In the genomic region with DNA sequence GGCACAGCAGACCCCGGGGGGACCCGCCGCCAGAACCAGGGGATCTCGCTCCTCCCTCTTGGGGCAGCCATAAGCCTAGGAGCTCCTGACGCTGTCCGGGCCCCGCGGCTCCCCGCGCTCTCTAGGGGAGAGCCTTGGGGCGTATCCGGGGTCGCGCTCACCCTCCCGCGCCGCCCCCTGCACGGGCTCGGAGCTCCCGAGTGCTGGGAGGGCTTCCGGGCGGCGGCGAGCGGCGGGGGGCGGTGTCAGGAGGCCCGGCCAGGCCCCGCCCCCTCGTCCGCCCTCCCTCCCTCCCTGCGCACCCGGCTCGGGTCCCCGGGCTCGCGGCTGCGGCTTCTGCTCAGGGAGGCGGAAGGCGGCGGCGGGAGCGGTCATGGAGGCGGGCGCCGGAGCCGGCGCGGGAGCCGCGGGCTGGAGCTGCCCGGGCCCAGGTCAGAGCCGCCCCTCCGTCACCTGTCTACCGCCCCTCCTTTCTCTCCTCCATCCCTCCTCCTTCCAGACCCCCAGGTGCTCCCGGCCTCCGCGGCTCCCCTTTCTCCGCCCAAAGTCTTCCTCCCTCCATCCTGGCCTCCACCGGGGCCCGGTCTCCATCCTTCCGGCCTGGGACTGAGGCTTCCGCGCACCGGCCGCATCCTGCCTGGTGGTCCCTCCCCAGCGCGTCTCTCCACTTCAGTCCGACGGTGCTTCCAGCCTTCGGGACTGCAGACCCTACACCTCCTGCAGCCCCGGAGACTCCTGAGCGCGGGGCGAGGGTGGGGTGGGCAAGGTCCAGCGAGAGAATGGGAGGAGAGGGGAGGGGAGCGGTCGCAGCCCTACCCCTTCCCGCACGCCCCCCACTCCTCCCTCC, we compare ENCODE assay signal across 1 cellular context.
TF ChIP-seq lines count a peak whose summit lies in the region.

No MANE protein-coding gene starts in this region.

TF ChIP-seq in H1, 55 proteins besides CTCF, POLR2A, EP300 and RAD21:
- no peak for TF ChIP-seq CBX8 (IDR thresholded peaks at IDR 0.05; ENCODE audit: borderline replicate concordance, low read depth, low read length)
- TF ChIP-seq TAF7 (optimal IDR thresholded peaks at IDR 0.05; ENCODE audit: borderline replicate concordance, low read depth, low read length) = peak; percentile 42
- TF ChIP-seq BACH1 (IDR thresholded peaks at IDR 0.05; ENCODE audit: low read length) = no peak
- no peak for TF ChIP-seq TBP (IDR thresholded peaks at IDR 0.05; ENCODE audit: low read depth, low read length)
- no peak for TF ChIP-seq CBX5 (IDR thresholded peaks at IDR 0.05; ENCODE audit: low read depth, low read length)
- TF ChIP-seq POLR2AphosphoS5 (IDR thresholded peaks at IDR 0.05; ENCODE audit: low read depth, low read length) = no peak
- no peak for TF ChIP-seq TCF12 (IDR thresholded peaks at IDR 0.05; ENCODE audit: low read depth, low read length)
- TF ChIP-seq RXRA (IDR thresholded peaks at IDR 0.05; ENCODE audit: insufficient read depth, low read depth, low read length) = no peak
- no peak for TF ChIP-seq NANOG (IDR thresholded peaks at IDR 0.05; ENCODE audit: insufficient read depth, low read depth, low read length, poor library complexity, severe bottlenecking)
- peak; percentile 35; the same call in 1 of the 2 replicates for TF ChIP-seq KDM1A (IDR thresholded peaks at IDR 0.05; ENCODE audit: borderline replicate concordance, low read length)
- TF ChIP-seq RNF2 (IDR thresholded peaks at IDR 0.05; ENCODE audit: borderline replicate concordance, low read depth, low read length, missing control alignments, poor library complexity, severe bottlenecking) = no peak
- no peak for TF ChIP-seq CTBP2 (IDR thresholded peaks at IDR 0.05; ENCODE audit: borderline replicate concordance, insufficient read depth, insufficient read length, low read length)
- TF ChIP-seq HDAC2 (IDR thresholded peaks at IDR 0.05; ENCODE audit: borderline replicate concordance in 1 of 2, low read depth in 2 of 2, low read length in 2 of 2) = no peak
- TF ChIP-seq ZNF274 (IDR thresholded peaks at IDR 0.05; ENCODE audit: borderline replicate concordance, extremely low read depth, low read length) = no peak
- TF ChIP-seq CREB1 (IDR thresholded peaks at IDR 0.05) = no peak
- TF ChIP-seq, protein P1, sequence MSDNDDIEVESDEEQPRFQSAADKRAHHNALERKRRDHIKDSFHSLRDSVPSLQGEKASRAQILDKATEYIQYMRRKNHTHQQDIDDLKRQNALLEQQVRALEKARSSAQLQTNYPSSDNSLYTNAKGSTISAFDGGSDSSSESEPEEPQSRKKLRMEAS (IDR thresholded peaks at IDR 0.05) = no peak
- no peak; the same call in 1 of the 2 replicates for TF ChIP-seq PHF8 (conservative IDR thresholded peaks at IDR 0.05; ENCODE audit: low read depth, low read length)
- TF ChIP-seq SRF (IDR thresholded peaks at IDR 0.05; ENCODE audit: low read depth, low read length) = no peak
- TF ChIP-seq FOSL1 (IDR thresholded peaks at IDR 0.05; ENCODE audit: insufficient read depth, low read depth, low read length) = no peak
- TF ChIP-seq, protein P2, sequence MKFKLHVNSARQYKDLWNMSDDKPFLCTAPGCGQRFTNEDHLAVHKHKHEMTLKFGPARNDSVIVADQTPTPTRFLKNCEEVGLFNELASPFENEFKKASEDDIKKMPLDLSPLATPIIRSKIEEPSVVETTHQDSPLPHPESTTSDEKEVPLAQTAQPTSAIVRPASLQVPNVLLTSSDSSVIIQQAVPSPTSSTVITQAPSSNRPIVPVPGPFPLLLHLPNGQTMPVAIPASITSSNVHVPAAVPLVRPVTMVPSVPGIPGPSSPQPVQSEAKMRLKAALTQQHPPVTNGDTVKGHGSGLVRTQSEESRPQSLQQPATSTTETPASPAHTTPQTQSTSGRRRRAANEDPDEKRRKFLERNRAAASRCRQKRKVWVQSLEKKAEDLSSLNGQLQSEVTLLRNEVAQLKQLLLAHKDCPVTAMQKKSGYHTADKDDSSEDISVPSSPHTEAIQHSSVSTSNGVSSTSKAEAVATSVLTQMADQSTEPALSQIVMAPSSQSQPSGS (IDR thresholded peaks at IDR 0.05; ENCODE audit: low read length) = no peak
- no peak for TF ChIP-seq EZH2 (IDR thresholded peaks at IDR 0.05; ENCODE audit: low read depth, low read length, severe bottlenecking)
- no peak for TF ChIP-seq BRCA1 (IDR thresholded peaks at IDR 0.05; ENCODE audit: low read depth, low read length)
- no peak for TF ChIP-seq RFX5 (IDR thresholded peaks at IDR 0.05; ENCODE audit: borderline replicate concordance, low read depth, low read length)
- TF ChIP-seq KDM5A (IDR thresholded peaks at IDR 0.05; ENCODE audit: low read length) = no peak
- no peak for TF ChIP-seq SUZ12 (IDR thresholded peaks at IDR 0.05; ENCODE audit: low read length)
- no peak for TF ChIP-seq CHD1 (IDR thresholded peaks at IDR 0.05; ENCODE audit: low read depth, low read length)
- no peak for TF ChIP-seq MAFK (IDR thresholded peaks at IDR 0.05; ENCODE audit: low read depth, low read length)
- no peak for TF ChIP-seq CHD2 (IDR thresholded peaks at IDR 0.05; ENCODE audit: low read length)
- TF ChIP-seq KDM4A (IDR thresholded peaks at IDR 0.05; ENCODE audit: low read depth, low read length, severe bottlenecking) = peak; percentile 93
- TF ChIP-seq SP1 (IDR thresholded peaks at IDR 0.05; ENCODE audit: low read depth, low read length) = no peak
- TF ChIP-seq YY1 (IDR thresholded peaks at IDR 0.05; ENCODE audit: low read depth, low read length) = peak; percentile 40; the same call in 1 of the 2 replicates
- no peak for TF ChIP-seq JUN (IDR thresholded peaks at IDR 0.05; ENCODE audit: low read depth, low read length)
- TF ChIP-seq, protein P3, sequence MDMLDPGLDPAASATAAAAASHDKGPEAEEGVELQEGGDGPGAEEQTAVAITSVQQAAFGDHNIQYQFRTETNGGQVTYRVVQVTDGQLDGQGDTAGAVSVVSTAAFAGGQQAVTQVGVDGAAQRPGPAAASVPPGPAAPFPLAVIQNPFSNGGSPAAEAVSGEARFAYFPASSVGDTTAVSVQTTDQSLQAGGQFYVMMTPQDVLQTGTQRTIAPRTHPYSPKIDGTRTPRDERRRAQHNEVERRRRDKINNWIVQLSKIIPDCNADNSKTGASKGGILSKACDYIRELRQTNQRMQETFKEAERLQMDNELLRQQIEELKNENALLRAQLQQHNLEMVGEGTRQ (IDR thresholded peaks at IDR 0.05; ENCODE audit: low read length) = no peak
- TF ChIP-seq SP2 (IDR thresholded peaks at IDR 0.05; ENCODE audit: low read length) = no peak
- TF ChIP-seq HDAC6 (IDR thresholded peaks at IDR 0.05; ENCODE audit: low read depth, low read length) = no peak
- TF ChIP-seq CEBPB (IDR thresholded peaks at IDR 0.05; ENCODE audit: low read depth, low read length) = no peak
- peak; percentile 62 for TF ChIP-seq RBBP5 (IDR thresholded peaks at IDR 0.05; ENCODE audit: borderline replicate concordance, low read depth, low read length)
- TF ChIP-seq GTF2F1 (IDR thresholded peaks at IDR 0.05; ENCODE audit: borderline replicate concordance, low read depth, low read length) = no peak
- TF ChIP-seq SIRT6 (IDR thresholded peaks at IDR 0.05; ENCODE audit: low read length) = no peak
- peak; percentile 20 for TF ChIP-seq SAP30 (IDR thresholded peaks at IDR 0.05; ENCODE audit: insufficient read depth, insufficient replicate concordance, low read length)
- no peak for TF ChIP-seq POU5F1 (IDR thresholded peaks at IDR 0.05; ENCODE audit: low read depth, low read length)
- no peak for TF ChIP-seq SP4 (IDR thresholded peaks at IDR 0.05; ENCODE audit: low read length)
- TF ChIP-seq JUND (IDR thresholded peaks at IDR 0.05; ENCODE audit: low read length) = no peak
- TF ChIP-seq SIX5 (IDR thresholded peaks at IDR 0.05; ENCODE audit: low read depth, low read length) = no peak
- peak; percentile 54; the same call in 1 of the 2 replicates for TF ChIP-seq TAF1 (IDR thresholded peaks at IDR 0.05; ENCODE audit: low read depth, low read length)
- no peak for TF ChIP-seq GABPA (IDR thresholded peaks at IDR 0.05; ENCODE audit: borderline replicate concordance, insufficient read depth, low read length)
- peak; percentile 31 to 40; a peak in 1 of 4 replicates for TF ChIP-seq SIN3A (conservative IDR thresholded peaks at IDR 0.05 in 1 of 2, IDR thresholded peaks at IDR 0.05 in 1 of 2; ENCODE audit: low read depth in 1 of 2, low read length in 2 of 2)
- TF ChIP-seq, protein P4, sequence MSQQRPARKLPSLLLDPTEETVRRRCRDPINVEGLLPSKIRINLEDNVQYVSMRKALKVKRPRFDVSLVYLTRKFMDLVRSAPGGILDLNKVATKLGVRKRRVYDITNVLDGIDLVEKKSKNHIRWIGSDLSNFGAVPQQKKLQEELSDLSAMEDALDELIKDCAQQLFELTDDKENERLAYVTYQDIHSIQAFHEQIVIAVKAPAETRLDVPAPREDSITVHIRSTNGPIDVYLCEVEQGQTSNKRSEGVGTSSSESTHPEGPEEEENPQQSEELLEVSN (IDR thresholded peaks at IDR 0.05) = no peak
- TF ChIP-seq, protein P5, sequence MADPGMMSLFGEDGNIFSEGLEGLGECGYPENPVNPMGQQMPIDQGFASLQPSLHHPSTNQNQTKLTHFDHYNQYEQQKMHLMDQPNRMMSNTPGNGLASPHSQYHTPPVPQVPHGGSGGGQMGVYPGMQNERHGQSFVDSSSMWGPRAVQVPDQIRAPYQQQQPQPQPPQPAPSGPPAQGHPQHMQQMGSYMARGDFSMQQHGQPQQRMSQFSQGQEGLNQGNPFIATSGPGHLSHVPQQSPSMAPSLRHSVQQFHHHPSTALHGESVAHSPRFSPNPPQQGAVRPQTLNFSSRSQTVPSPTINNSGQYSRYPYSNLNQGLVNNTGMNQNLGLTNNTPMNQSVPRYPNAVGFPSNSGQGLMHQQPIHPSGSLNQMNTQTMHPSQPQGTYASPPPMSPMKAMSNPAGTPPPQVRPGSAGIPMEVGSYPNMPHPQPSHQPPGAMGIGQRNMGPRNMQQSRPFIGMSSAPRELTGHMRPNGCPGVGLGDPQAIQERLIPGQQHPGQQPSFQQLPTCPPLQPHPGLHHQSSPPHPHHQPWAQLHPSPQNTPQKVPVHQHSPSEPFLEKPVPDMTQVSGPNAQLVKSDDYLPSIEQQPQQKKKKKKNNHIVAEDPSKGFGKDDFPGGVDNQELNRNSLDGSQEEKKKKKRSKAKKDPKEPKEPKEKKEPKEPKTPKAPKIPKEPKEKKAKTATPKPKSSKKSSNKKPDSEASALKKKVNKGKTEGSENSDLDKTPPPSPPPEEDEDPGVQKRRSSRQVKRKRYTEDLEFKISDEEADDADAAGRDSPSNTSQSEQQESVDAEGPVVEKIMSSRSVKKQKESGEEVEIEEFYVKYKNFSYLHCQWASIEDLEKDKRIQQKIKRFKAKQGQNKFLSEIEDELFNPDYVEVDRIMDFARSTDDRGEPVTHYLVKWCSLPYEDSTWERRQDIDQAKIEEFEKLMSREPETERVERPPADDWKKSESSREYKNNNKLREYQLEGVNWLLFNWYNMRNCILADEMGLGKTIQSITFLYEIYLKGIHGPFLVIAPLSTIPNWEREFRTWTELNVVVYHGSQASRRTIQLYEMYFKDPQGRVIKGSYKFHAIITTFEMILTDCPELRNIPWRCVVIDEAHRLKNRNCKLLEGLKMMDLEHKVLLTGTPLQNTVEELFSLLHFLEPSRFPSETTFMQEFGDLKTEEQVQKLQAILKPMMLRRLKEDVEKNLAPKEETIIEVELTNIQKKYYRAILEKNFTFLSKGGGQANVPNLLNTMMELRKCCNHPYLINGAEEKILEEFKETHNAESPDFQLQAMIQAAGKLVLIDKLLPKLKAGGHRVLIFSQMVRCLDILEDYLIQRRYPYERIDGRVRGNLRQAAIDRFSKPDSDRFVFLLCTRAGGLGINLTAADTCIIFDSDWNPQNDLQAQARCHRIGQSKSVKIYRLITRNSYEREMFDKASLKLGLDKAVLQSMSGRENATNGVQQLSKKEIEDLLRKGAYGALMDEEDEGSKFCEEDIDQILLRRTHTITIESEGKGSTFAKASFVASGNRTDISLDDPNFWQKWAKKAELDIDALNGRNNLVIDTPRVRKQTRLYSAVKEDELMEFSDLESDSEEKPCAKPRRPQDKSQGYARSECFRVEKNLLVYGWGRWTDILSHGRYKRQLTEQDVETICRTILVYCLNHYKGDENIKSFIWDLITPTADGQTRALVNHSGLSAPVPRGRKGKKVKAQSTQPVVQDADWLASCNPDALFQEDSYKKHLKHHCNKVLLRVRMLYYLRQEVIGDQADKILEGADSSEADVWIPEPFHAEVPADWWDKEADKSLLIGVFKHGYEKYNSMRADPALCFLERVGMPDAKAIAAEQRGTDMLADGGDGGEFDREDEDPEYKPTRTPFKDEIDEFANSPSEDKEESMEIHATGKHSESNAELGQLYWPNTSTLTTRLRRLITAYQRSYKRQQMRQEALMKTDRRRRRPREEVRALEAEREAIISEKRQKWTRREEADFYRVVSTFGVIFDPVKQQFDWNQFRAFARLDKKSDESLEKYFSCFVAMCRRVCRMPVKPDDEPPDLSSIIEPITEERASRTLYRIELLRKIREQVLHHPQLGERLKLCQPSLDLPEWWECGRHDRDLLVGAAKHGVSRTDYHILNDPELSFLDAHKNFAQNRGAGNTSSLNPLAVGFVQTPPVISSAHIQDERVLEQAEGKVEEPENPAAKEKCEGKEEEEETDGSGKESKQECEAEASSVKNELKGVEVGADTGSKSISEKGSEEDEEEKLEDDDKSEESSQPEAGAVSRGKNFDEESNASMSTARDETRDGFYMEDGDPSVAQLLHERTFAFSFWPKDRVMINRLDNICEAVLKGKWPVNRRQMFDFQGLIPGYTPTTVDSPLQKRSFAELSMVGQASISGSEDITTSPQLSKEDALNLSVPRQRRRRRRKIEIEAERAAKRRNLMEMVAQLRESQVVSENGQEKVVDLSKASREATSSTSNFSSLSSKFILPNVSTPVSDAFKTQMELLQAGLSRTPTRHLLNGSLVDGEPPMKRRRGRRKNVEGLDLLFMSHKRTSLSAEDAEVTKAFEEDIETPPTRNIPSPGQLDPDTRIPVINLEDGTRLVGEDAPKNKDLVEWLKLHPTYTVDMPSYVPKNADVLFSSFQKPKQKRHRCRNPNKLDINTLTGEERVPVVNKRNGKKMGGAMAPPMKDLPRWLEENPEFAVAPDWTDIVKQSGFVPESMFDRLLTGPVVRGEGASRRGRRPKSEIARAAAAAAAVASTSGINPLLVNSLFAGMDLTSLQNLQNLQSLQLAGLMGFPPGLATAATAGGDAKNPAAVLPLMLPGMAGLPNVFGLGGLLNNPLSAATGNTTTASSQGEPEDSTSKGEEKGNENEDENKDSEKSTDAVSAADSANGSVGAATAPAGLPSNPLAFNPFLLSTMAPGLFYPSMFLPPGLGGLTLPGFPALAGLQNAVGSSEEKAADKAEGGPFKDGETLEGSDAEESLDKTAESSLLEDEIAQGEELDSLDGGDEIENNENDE (IDR thresholded peaks at IDR 0.05; ENCODE audit: insufficient replicate concordance, low read length) = no peak
- TF ChIP-seq ASH2L (IDR thresholded peaks at IDR 0.05; ENCODE audit: low read length) = peak; percentile 88
- TF ChIP-seq BCL11A (IDR thresholded peaks at IDR 0.05; ENCODE audit: low read depth in 2 of 2, low read length in 2 of 2) = no peak
- no peak for TF ChIP-seq EGR1 (IDR thresholded peaks at IDR 0.05; ENCODE audit: borderline replicate concordance, low read depth, low read length)
- TF ChIP-seq TEAD4 (IDR thresholded peaks at IDR 0.05; ENCODE audit: low read depth, low read length) = no peak
- TF ChIP-seq, protein P6, sequence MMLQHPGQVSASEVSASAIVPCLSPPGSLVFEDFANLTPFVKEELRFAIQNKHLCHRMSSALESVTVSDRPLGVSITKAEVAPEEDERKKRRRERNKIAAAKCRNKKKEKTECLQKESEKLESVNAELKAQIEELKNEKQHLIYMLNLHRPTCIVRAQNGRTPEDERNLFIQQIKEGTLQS (IDR thresholded peaks at IDR 0.05; ENCODE audit: insufficient read depth, low read depth, low read length) = no peak
- no peak for TF ChIP-seq NRF1 (IDR thresholded peaks at IDR 0.05; ENCODE audit: low read depth, low read length)
